ENCODE assay signal across 1 cellular context in genomic region chr18:13165636-13166423, GRCh38.
A peak's percentile ranks its signal among the peaks of the same experiment; 100 is the strongest.
TF ChIP-seq lines count a peak whose summit lies in the region.

No MANE protein-coding gene starts in this region.

TF ChIP-seq in HepG2, 621 proteins besides CTCF, POLR2A, EP300 and RAD21 (continued from another document):
- TF ChIP-seq KLF15 (CRISPR knock-in tag; IDR thresholded peaks at IDR 0.05; ENCODE audit: borderline replicate concordance) (no peak), ZNF687 (CRISPR knock-in tag; IDR thresholded peaks at IDR 0.05) (peak; percentile 24; the same call in 1 of the 2 replicates)
